ENCODE assay signal across 1 cellular context in the genomic region with DNA sequence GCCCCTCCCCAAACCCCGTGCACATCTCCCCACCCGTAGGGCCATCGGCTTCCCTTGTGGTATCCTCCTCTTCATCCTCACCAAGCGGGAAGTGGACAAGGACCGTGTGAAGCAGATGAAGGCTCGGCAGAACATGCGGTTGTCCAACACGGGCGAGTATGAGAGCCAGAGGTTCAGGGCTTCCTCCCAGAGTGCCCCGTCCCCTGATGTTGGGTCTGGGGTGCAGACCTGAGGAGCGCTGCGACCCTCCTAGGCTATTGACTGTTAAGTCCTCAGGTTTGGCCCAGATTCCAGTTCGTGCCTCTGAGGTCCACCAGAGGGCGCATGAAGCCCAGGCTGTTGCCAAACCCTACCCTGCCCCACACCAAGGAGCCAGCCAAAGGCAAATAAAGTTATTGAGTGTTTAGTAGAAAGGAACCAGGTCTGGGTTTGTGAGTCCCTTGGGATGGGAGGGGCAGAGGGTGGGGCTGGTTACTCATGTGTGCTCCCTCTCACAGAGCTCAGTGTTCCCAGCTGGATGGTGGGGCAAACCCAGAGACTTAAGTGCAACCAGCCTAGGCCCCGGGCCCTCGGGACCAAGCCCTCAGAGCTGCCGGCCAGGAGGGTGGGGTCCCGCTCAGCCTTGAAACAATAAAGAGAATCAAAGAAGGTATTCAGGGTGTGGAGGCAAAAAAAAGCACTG.
A peak's percentile ranks its signal among the peaks of the same experiment; 100 is the strongest.
TF ChIP-seq lines count a peak whose summit lies in the region.

No MANE protein-coding gene starts in this region.

TF ChIP-seq in HEK293, 187 proteins besides CTCF, POLR2A, EP300 and RAD21 (continued from another document and continues in another):
- TF ChIP-seq, protein P1, sequence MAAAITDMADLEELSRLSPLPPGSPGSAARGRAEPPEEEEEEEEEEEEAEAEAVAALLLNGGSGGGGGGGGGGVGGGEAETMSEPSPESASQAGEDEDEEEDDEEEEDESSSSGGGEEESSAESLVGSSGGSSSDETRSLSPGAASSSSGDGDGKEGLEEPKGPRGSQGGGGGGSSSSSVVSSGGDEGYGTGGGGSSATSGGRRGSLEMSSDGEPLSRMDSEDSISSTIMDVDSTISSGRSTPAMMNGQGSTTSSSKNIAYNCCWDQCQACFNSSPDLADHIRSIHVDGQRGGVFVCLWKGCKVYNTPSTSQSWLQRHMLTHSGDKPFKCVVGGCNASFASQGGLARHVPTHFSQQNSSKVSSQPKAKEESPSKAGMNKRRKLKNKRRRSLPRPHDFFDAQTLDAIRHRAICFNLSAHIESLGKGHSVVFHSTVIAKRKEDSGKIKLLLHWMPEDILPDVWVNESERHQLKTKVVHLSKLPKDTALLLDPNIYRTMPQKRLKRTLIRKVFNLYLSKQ (tag by site-specific recombination; IDR thresholded peaks at IDR 0.05; ENCODE audit: borderline replicate concordance), result no peak
- TF ChIP-seq ZNF23 (tag by site-specific recombination; IDR thresholded peaks at IDR 0.05; ENCODE audit: borderline replicate concordance) (no peak), ZNF426 (tag by site-specific recombination; IDR thresholded peaks at IDR 0.05) (no peak), ZNF341 (tag by site-specific recombination; IDR thresholded peaks at IDR 0.05; ENCODE audit: low read depth) (peak; percentile 65; the same call in 1 of the 2 replicates), ZIC2 (tag by site-specific recombination; IDR thresholded peaks at IDR 0.05) (0 out of 2 replicates have a peak, but pooled peaks have one; percentile 11), KLF9 (tag by site-specific recombination; IDR thresholded peaks at IDR 0.05; ENCODE audit: low read depth) (peak; percentile 82), ZNF692 (tag by site-specific recombination; IDR thresholded peaks at IDR 0.05) (0 out of 2 replicates have a peak, but pooled peaks have one; percentile 30), ZBTB48 (tag by site-specific recombination; IDR thresholded peaks at IDR 0.05) (peak; percentile 64; the same call in 1 of the 2 replicates), IKZF3 (tag by site-specific recombination; IDR thresholded peaks at IDR 0.05) (peak; percentile 58; the same call in 1 of the 2 replicates), ZNF416 (tag by site-specific recombination; IDR thresholded peaks at IDR 0.05) (no peak), ZNF600 (tag by site-specific recombination; IDR thresholded peaks at IDR 0.05) (peak; percentile 56; the same call in 1 of the 2 replicates), ZBTB21 (tag by site-specific recombination; IDR thresholded peaks at IDR 0.05) (no peak), PATZ1 (tag by site-specific recombination; IDR thresholded peaks at IDR 0.05) (peak; percentile 78), ZNF248 (tag by site-specific recombination; IDR thresholded peaks at IDR 0.05) (no peak), ZBTB8A (tag by site-specific recombination; IDR thresholded peaks at IDR 0.05) (0 out of 2 replicates have a peak, but pooled peaks have one; percentile 28), ZFP37 (tag by site-specific recombination; IDR thresholded peaks at IDR 0.05) (0 out of 2 replicates have a peak, but pooled peaks have one; percentile 37), OSR2 (tag by site-specific recombination; IDR thresholded peaks at IDR 0.05) (peak; percentile 56), GLIS1 (tag by site-specific recombination; IDR thresholded peaks at IDR 0.05) (peak; percentile 59), TRIM28 (IDR thresholded peaks at IDR 0.05; ENCODE audit: borderline replicate concordance, low read length) (peak; percentile 51; the same call in 1 of the 2 replicates), ZNF2 (tag by site-specific recombination; IDR thresholded peaks at IDR 0.05) (peak; percentile 63; the same call in 1 of the 2 replicates), ZNF423 (tag by site-specific recombination; IDR thresholded peaks at IDR 0.05) (peak; percentile 79; the same call in 1 of the 2 replicates), ZNF280C (tag by site-specific recombination; IDR thresholded peaks at IDR 0.05) (no peak), KLF16 (tag by site-specific recombination; IDR thresholded peaks at IDR 0.05) (peak; percentile 76), ZNF747 (tag by site-specific recombination; IDR thresholded peaks at IDR 0.05) (no peak), BCL11B (tag by site-specific recombination; IDR thresholded peaks at IDR 0.05; ENCODE audit: low read depth) (no peak), ZNF391 (tag by site-specific recombination; IDR thresholded peaks at IDR 0.05; ENCODE audit: borderline replicate concordance, low read depth) (0 out of 2 replicates have a peak, but pooled peaks have one; percentile 37), ZNF658 (tag by site-specific recombination; IDR thresholded peaks at IDR 0.05) (no peak), ZNF555 (tag by site-specific recombination; conservative IDR thresholded peaks at IDR 0.05) (no peak), ZNF777 (tag by site-specific recombination; IDR thresholded peaks at IDR 0.05; ENCODE audit: borderline replicate concordance) (no peak), ZBTB20 (tag by site-specific recombination; IDR thresholded peaks at IDR 0.05) (peak; percentile 51; the same call in 1 of the 2 replicates), ZNF561 (tag by site-specific recombination; IDR thresholded peaks at IDR 0.05; ENCODE audit: borderline replicate concordance) (0 out of 2 replicates have a peak, but pooled peaks have one; percentile 37), WT1 (tag by site-specific recombination; IDR thresholded peaks at IDR 0.05) (no peak; the same call in 1 of the 2 replicates), ZNF449 (tag by site-specific recombination; IDR thresholded peaks at IDR 0.05) (peak; percentile 66; the same call in 1 of the 2 replicates), ZNF660 (tag by site-specific recombination; IDR thresholded peaks at IDR 0.05) (peak; percentile 86; the same call in 1 of the 2 replicates), KLF7 (tag by site-specific recombination; IDR thresholded peaks at IDR 0.05; ENCODE audit: borderline replicate concordance) (peak; percentile 91), ZBTB44 (tag by site-specific recombination; IDR thresholded peaks at IDR 0.05) (0 out of 2 replicates have a peak, but pooled peaks have one; percentile 43)
- TF ChIP-seq, protein P2, sequence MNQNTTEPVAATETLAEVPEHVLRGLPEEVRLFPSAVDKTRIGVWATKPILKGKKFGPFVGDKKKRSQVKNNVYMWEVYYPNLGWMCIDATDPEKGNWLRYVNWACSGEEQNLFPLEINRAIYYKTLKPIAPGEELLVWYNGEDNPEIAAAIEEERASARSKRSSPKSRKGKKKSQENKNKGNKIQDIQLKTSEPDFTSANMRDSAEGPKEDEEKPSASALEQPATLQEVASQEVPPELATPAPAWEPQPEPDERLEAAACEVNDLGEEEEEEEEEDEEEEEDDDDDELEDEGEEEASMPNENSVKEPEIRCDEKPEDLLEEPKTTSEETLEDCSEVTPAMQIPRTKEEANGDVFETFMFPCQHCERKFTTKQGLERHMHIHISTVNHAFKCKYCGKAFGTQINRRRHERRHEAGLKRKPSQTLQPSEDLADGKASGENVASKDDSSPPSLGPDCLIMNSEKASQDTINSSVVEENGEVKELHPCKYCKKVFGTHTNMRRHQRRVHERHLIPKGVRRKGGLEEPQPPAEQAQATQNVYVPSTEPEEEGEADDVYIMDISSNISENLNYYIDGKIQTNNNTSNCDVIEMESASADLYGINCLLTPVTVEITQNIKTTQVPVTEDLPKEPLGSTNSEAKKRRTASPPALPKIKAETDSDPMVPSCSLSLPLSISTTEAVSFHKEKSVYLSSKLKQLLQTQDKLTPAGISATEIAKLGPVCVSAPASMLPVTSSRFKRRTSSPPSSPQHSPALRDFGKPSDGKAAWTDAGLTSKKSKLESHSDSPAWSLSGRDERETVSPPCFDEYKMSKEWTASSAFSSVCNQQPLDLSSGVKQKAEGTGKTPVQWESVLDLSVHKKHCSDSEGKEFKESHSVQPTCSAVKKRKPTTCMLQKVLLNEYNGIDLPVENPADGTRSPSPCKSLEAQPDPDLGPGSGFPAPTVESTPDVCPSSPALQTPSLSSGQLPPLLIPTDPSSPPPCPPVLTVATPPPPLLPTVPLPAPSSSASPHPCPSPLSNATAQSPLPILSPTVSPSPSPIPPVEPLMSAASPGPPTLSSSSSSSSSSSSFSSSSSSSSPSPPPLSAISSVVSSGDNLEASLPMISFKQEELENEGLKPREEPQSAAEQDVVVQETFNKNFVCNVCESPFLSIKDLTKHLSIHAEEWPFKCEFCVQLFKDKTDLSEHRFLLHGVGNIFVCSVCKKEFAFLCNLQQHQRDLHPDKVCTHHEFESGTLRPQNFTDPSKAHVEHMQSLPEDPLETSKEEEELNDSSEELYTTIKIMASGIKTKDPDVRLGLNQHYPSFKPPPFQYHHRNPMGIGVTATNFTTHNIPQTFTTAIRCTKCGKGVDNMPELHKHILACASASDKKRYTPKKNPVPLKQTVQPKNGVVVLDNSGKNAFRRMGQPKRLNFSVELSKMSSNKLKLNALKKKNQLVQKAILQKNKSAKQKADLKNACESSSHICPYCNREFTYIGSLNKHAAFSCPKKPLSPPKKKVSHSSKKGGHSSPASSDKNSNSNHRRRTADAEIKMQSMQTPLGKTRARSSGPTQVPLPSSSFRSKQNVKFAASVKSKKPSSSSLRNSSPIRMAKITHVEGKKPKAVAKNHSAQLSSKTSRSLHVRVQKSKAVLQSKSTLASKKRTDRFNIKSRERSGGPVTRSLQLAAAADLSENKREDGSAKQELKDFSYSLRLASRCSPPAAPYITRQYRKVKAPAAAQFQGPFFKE (tag by site-specific recombination; IDR thresholded peaks at IDR 0.05; ENCODE audit: borderline replicate concordance), result no peak
- TF ChIP-seq, protein P3, sequence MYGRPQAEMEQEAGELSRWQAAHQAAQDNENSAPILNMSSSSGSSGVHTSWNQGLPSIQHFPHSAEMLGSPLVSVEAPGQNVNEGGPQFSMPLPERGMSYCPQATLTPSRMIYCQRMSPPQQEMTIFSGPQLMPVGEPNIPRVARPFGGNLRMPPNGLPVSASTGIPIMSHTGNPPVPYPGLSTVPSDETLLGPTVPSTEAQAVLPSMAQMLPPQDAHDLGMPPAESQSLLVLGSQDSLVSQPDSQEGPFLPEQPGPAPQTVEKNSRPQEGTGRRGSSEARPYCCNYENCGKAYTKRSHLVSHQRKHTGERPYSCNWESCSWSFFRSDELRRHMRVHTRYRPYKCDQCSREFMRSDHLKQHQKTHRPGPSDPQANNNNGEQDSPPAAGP (tag by site-specific recombination; IDR thresholded peaks at IDR 0.05), result peak; percentile 89
- TF ChIP-seq, protein P4, sequence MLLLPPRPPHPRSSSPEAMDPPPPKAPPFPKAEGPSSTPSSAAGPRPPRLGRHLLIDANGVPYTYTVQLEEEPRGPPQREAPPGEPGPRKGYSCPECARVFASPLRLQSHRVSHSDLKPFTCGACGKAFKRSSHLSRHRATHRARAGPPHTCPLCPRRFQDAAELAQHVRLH (tag by site-specific recombination; IDR thresholded peaks at IDR 0.05), result peak; percentile 87
